Comparison of ENCODE assay signal across 10 cellular contexts in genomic region chr4:48212165-48212564, GRCh38. TPM values are rescaled to one million over a fixed set of nuclear protein-coding genes. Genes with fewer than 3 reads are reported as not detected.
A peak's percentile ranks its signal among the peaks of the same experiment; 100 is the strongest.
DNase-seq lines count a peak whose midpoint lies in the region; ATAC-seq and TF ChIP-seq lines count a peak whose summit lies in the region.
"Had no signal": no experiment of that assay in that cellular context is flagged by ENCODE, and none has a peak within 500 bp of the region (broad histone marks: within the 10 kb centered on the region; RNA-seq: fewer than 3 reads in every experiment).

No MANE protein-coding gene starts in this region.

- no peaks in the 10 kb centered on the region for H3K9me3 Mint-ChIP-seq in central memory CD8-positive, alpha-beta T cell

- in situ Hi-C loops in gastrocnemius medialis (cut with MboI; ENCODE audit: low sequenced_read_pairs in 4 of 4): no loop called here
- in situ Hi-C loops in HAP-1 (cut with MboI; ENCODE audit: low sequenced_read_pairs): no loop called here

- H3K4me1 ChIP-seq in gastrocnemius medialis (no peaks in the 10 kb centered on the region), HAP-1 (no peaks in the 10 kb centered on the region)

- TF ChIP-seq POLR2A in gastrocnemius medialis (IDR thresholded peaks at IDR 0.05): no peak

- no peak overlapping the region for H3K4me3 ChIP-seq in gastrocnemius medialis
- H3K4me3 ChIP-seq in dorsolateral prefrontal cortex: no peak overlapping the region
- no peak overlapping the region for H3K4me3 ChIP-seq in HAP-1

- peak; percentile 80 for ATAC-seq in GM18499 (IDR thresholded peaks at IDR 0.05; ENCODE audit: insufficient read depth, unreplicated experiment)
- ATAC-seq in GM21717 (IDR thresholded peaks at IDR 0.05; ENCODE audit: unreplicated experiment): peak; percentile 72
- peak; percentile 78 for ATAC-seq in HG03558 (IDR thresholded peaks at IDR 0.05; ENCODE audit: extremely low read depth, unreplicated experiment)
- peak; percentile 36 for ATAC-seq in central memory CD8-positive, alpha-beta T cell (replicated peaks; ENCODE audit: extremely low read depth, poor library complexity, severe bottlenecking)
- ATAC-seq in gastrocnemius medialis: no peak

- peaks cover 13% of the 10 kb centered on the region for H3K27me3 Mint-ChIP-seq in central memory CD8-positive, alpha-beta T cell

- no peak for DNase-seq in central memory CD8-positive, alpha-beta T cell (ENCODE audit: low spot score in 2 of 2)
- no peak for DNase-seq in pons (ENCODE audit: low spot score)
- no peak for DNase-seq in gastrocnemius medialis
- no peak for DNase-seq in dorsolateral prefrontal cortex
- no peak for DNase-seq in HAP-1 (ENCODE audit: low spot score in 2 of 2)
- DNase-seq: activated CD4-positive, alpha-beta T cell treated with anti-CD3 and anti-CD28 coated beads, Interleukin-2, amount 50 U/mL, for 4 hours; NCI-H187 had no signal

- H3K27ac ChIP-seq in gastrocnemius medialis (no peak overlapping the region), dorsolateral prefrontal cortex (no peak overlapping the region)

- intact Hi-C loops in gastrocnemius medialis (cut with DNase I; ENCODE audit: low total_unique reads): no loop called here
- intact Hi-C loops in dorsolateral prefrontal cortex (cut with DNase I): no loop called here

- H3K9me3 ChIP-seq in gastrocnemius medialis (no peaks in the 10 kb centered on the region), HAP-1 (no peaks in the 10 kb centered on the region)

- H3K4me3 Mint-ChIP-seq in central memory CD8-positive, alpha-beta T cell: no peak overlapping the region

- TF ChIP-seq CTCF in gastrocnemius medialis (IDR thresholded peaks at IDR 0.05 in 4 of 5, conservative IDR thresholded peaks at IDR 0.05 in 1 of 5) (no peak), dorsolateral prefrontal cortex (IDR thresholded peaks at IDR 0.05 in 54 of 56, conservative IDR thresholded peaks at IDR 0.05 in 2 of 56; ENCODE audit: low read depth in 1 of 56, partially characterized antibody in 56 of 56) (no peak)

- H3K27ac Mint-ChIP-seq in central memory CD8-positive, alpha-beta T cell (ENCODE audit: low read depth): no peak overlapping the region

- H3K36me3 Mint-ChIP-seq in central memory CD8-positive, alpha-beta T cell (ENCODE audit: insufficient read depth): no peaks in the 10 kb centered on the region

- H3K27me3 ChIP-seq in gastrocnemius medialis: no peaks in the 10 kb centered on the region
- H3K27me3 ChIP-seq in dorsolateral prefrontal cortex: no peaks in the 10 kb centered on the region
- H3K27me3 ChIP-seq in HAP-1 (ENCODE audit: low read depth): no peaks in the 10 kb centered on the region

- H3K36me3 ChIP-seq in gastrocnemius medialis: no peaks in the 10 kb centered on the region
- no peaks in the 10 kb centered on the region for H3K36me3 ChIP-seq in HAP-1 (replicated peaks)

- H3K4me1 Mint-ChIP-seq in central memory CD8-positive, alpha-beta T cell: peaks cover 6% of the 10 kb centered on the region

RNA-seq across cellular contexts. Expression of gene TEC, which starts 57.5 kb away (rescaled TPM):
- 1 to 10 TPM in 2 of 4 donors, under 1 TPM in 2; 0.20 to 1.9 (median 1.1) TPM for total RNA-seq in gastrocnemius medialis
- 1 to 10 TPM in 114 of 120 experiments, under 1 TPM in 6; 0.67 to 4.8 (median 2.3) TPM for total RNA-seq in dorsolateral prefrontal cortex

Comparison
In these comparisons a context has a peak if more than half of its experiments do, and no peak if none do; other contexts are left out.
1. ATAC-seq: peak in GM18499 (single experiment), GM21717 (single experiment), HG03558 (single experiment) and central memory CD8-positive, alpha-beta T cell (single experiment); none in gastrocnemius medialis (0 of 2).